Comparison of ENCODE assay signal across 1 cellular context in genomic region chr14:31208546-31209424, GRCh38.
A peak's percentile ranks its signal among the peaks of the same experiment; 100 is the strongest.
TF ChIP-seq lines count a peak whose summit lies in the region.

No MANE protein-coding gene starts in this region.

TF ChIP-seq in K562, 482 proteins besides CTCF, POLR2A, EP300 and RAD21 (continued from another document):
- TF ChIP-seq, protein P1, sequence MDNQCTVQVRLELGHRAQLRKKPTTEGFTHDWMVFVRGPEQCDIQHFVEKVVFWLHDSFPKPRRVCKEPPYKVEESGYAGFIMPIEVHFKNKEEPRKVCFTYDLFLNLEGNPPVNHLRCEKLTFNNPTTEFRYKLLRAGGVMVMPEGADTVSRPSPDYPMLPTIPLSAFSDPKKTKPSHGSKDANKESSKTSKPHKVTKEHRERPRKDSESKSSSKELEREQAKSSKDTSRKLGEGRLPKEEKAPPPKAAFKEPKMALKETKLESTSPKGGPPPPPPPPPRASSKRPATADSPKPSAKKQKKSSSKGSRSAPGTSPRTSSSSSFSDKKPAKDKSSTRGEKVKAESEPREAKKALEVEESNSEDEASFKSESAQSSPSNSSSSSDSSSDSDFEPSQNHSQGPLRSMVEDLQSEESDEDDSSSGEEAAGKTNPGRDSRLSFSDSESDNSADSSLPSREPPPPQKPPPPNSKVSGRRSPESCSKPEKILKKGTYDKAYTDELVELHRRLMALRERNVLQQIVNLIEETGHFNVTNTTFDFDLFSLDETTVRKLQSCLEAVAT (IDR thresholded peaks at IDR 0.05) = peak in 1 of 2 experiments; percentile 79; a peak in 2 of 4 replicates
- TF ChIP-seq NCOR1 (IDR thresholded peaks at IDR 0.05) (0 out of 2 replicates have a peak, but pooled peaks have one; percentile 2), TEAD4 (IDR thresholded peaks at IDR 0.05; ENCODE audit: low read length) (no peak), TEAD4 (CRISPR knock-in tag; IDR thresholded peaks at IDR 0.05; ENCODE audit: borderline replicate concordance) (no peak), ZNF316 (IDR thresholded peaks at IDR 0.05) (peak; percentile 43; the same call in 1 of the 2 replicates), C11orf30 (IDR thresholded peaks at IDR 0.05; ENCODE audit: low read depth) (0 out of 2 replicates have a peak, but pooled peaks have one; percentile 45), SUPT5H (IDR thresholded peaks at IDR 0.05) (no peak), ZNF766 (CRISPR knock-in tag; conservative IDR thresholded peaks at IDR 0.05) (0 out of 2 replicates have a peak, but pooled peaks have one; percentile 8), ZNF263 (CRISPR knock-in tag; IDR thresholded peaks at IDR 0.05; ENCODE audit: borderline replicate concordance) (no peak), MAFF (IDR thresholded peaks at IDR 0.05; ENCODE audit: low read length) (peak; percentile 21; the same call in 1 of the 2 replicates), GATA2 (CRISPR knock-in tag; IDR thresholded peaks at IDR 0.05) (no peak), NFE2 (IDR thresholded peaks at IDR 0.05; ENCODE audit: low read depth) (peak; percentile 46; the same call in 1 of the 2 replicates)
